In genomic region chr7:104657134-104657533, GRCh38 we compare ENCODE assay signal across 3 cellular contexts.
"Had no signal": no experiment of that assay in that cellular context is flagged by ENCODE, and none has a peak within 500 bp of the region (broad histone marks: within the 10 kb centered on the region; RNA-seq: fewer than 3 reads in every experiment).

No MANE protein-coding gene starts in this region.

- H3K4me3 ChIP-seq: GM12878 had no signal

- DNase-seq: GDM1, GF-D8 had no signal

- ATAC-seq: GM12878 had no signal
